Comparison of ENCODE assay signal across 1 cellular context in genomic region chr20:53826597-53827291, GRCh38.
TF ChIP-seq lines count a peak whose summit lies in the region.

No MANE protein-coding gene starts in this region.

TF ChIP-seq in SK-N-SH treated with all-trans-retinoic acid at 6 μM for 48 hours, 23 proteins besides CTCF, POLR2A, EP300 and RAD21 (continued from another document):
- TF ChIP-seq, protein P1, sequence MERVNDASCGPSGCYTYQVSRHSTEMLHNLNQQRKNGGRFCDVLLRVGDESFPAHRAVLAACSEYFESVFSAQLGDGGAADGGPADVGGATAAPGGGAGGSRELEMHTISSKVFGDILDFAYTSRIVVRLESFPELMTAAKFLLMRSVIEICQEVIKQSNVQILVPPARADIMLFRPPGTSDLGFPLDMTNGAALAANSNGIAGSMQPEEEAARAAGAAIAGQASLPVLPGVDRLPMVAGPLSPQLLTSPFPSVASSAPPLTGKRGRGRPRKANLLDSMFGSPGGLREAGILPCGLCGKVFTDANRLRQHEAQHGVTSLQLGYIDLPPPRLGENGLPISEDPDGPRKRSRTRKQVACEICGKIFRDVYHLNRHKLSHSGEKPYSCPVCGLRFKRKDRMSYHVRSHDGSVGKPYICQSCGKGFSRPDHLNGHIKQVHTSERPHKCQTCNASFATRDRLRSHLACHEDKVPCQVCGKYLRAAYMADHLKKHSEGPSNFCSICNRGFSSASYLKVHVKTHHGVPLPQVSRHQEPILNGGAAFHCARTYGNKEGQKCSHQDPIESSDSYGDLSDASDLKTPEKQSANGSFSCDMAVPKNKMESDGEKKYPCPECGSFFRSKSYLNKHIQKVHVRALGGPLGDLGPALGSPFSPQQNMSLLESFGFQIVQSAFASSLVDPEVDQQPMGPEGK (CRISPR knock-in tag; IDR thresholded peaks at IDR 0.05; ENCODE audit: borderline replicate concordance): no peak
- no peak for TF ChIP-seq POU6F1 (CRISPR knock-in tag; IDR thresholded peaks at IDR 0.05; ENCODE audit: borderline replicate concordance, low read depth)
- TF ChIP-seq CSDC2 (CRISPR knock-in tag; IDR thresholded peaks at IDR 0.05): no peak
- no peak for TF ChIP-seq CREB5 (CRISPR knock-in tag; IDR thresholded peaks at IDR 0.05; ENCODE audit: low read depth)
- TF ChIP-seq, protein P2, sequence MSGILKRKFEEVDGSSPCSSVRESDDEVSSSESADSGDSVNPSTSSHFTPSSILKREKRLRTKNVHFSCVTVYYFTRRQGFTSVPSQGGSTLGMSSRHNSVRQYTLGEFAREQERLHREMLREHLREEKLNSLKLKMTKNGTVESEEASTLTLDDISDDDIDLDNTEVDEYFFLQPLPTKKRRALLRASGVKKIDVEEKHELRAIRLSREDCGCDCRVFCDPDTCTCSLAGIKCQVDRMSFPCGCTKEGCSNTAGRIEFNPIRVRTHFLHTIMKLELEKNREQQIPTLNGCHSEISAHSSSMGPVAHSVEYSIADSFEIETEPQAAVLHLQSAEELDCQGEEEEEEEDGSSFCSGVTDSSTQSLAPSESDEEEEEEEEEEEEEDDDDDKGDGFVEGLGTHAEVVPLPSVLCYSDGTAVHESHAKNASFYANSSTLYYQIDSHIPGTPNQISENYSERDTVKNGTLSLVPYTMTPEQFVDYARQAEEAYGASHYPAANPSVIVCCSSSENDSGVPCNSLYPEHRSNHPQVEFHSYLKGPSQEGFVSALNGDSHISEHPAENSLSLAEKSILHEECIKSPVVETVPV (CRISPR knock-in tag; IDR thresholded peaks at IDR 0.05): no peak
- no peak for TF ChIP-seq ZNF70 (CRISPR knock-in tag; IDR thresholded peaks at IDR 0.05)
